1 cellular context compared by ENCODE assay signal in genomic region chr4:99949034-99949998, GRCh38.
TF ChIP-seq lines count a peak whose summit lies in the region.

No MANE protein-coding gene starts in this region.

TF ChIP-seq in HepG2, 621 proteins besides CTCF, POLR2A, EP300 and RAD21 (continued from another document and continues in another):
- no peak for TF ChIP-seq ZNF639 (CRISPR knock-in tag; conservative IDR thresholded peaks at IDR 0.05)
- no peak; the same call in 1 of the 2 replicates for TF ChIP-seq ZNF749 (CRISPR knock-in tag; IDR thresholded peaks at IDR 0.05; ENCODE audit: borderline replicate concordance)
- no peak for TF ChIP-seq DDIT3 (CRISPR knock-in tag; IDR thresholded peaks at IDR 0.05)
- TF ChIP-seq ETV6 (CRISPR knock-in tag; conservative IDR thresholded peaks at IDR 0.05) = no peak
- TF ChIP-seq GZF1 (CRISPR knock-in tag; IDR thresholded peaks at IDR 0.05) = no peak
- peak; percentile 25; the same call in 1 of the 2 replicates for TF ChIP-seq ARNTL (CRISPR knock-in tag; IDR thresholded peaks at IDR 0.05)
- no peak for TF ChIP-seq KLF6 (CRISPR knock-in tag; IDR thresholded peaks at IDR 0.05)
- TF ChIP-seq ZUFSP (CRISPR knock-in tag; IDR thresholded peaks at IDR 0.05; ENCODE audit: borderline replicate concordance) = no peak
- peak; percentile 59 for TF ChIP-seq UBTF (CRISPR knock-in tag; IDR thresholded peaks at IDR 0.05)
- no peak for TF ChIP-seq ZBED4 (CRISPR knock-in tag; IDR thresholded peaks at IDR 0.05; ENCODE audit: borderline replicate concordance)
- TF ChIP-seq ZNF777 (CRISPR knock-in tag; IDR thresholded peaks at IDR 0.05) = peak; percentile 29
- no peak for TF ChIP-seq ZNF550 (CRISPR knock-in tag; IDR thresholded peaks at IDR 0.05; ENCODE audit: borderline replicate concordance)
- no peak for TF ChIP-seq ZSCAN20 (CRISPR knock-in tag; IDR thresholded peaks at IDR 0.05; ENCODE audit: borderline replicate concordance)
- 0 out of 2 replicates have a peak, but pooled peaks have one; percentile 48 for TF ChIP-seq ATF7-NPFF (CRISPR knock-in tag; IDR thresholded peaks at IDR 0.05; ENCODE audit: low read depth)
- TF ChIP-seq TBL1XR1 (IDR thresholded peaks at IDR 0.05; ENCODE audit: borderline replicate concordance, low read length, partially characterized antibody) = no peak
- no peak for TF ChIP-seq THYN1 (CRISPR knock-in tag; IDR thresholded peaks at IDR 0.05; ENCODE audit: borderline replicate concordance, low read depth)
- TF ChIP-seq NR2F2 (IDR thresholded peaks at IDR 0.05; ENCODE audit: borderline replicate concordance, low read depth) = no peak
- peak; percentile 8 for TF ChIP-seq ZNF781 (CRISPR knock-in tag; IDR thresholded peaks at IDR 0.05; ENCODE audit: borderline replicate concordance, not compliant biosample characterization)
- no peak for TF ChIP-seq ZNF75D (CRISPR knock-in tag; IDR thresholded peaks at IDR 0.05; ENCODE audit: borderline replicate concordance)
- no peak for TF ChIP-seq RFX5 (IDR thresholded peaks at IDR 0.05; ENCODE audit: low read depth, low read length)
- TF ChIP-seq ZNF850 (CRISPR knock-in tag; conservative IDR thresholded peaks at IDR 0.05) = no peak
- TF ChIP-seq REPIN1 (CRISPR knock-in tag; IDR thresholded peaks at IDR 0.05; ENCODE audit: borderline replicate concordance, low read depth) = no peak
- TF ChIP-seq MAZ (IDR thresholded peaks at IDR 0.05; ENCODE audit: borderline replicate concordance, low read depth, low read length) = peak; percentile 72; the same call in 1 of the 2 replicates
- no peak for TF ChIP-seq MAZ (CRISPR knock-in tag; IDR thresholded peaks at IDR 0.05; ENCODE audit: low read depth)
- TF ChIP-seq PHF8 (CRISPR knock-in tag; IDR thresholded peaks at IDR 0.05) = peak; percentile 44; the same call in 1 of the 2 replicates
- TF ChIP-seq ZBTB21 (CRISPR knock-in tag; IDR thresholded peaks at IDR 0.05) = no peak
- TF ChIP-seq PRPF4 (IDR thresholded peaks at IDR 0.05; ENCODE audit: low read depth, low read length, poor library complexity, severe bottlenecking) = no peak
- TF ChIP-seq SIN3B (IDR thresholded peaks at IDR 0.05; ENCODE audit: low read length) = 0 out of 2 replicates have a peak, but pooled peaks have one; percentile 50
- TF ChIP-seq ZNF460 (CRISPR knock-in tag; IDR thresholded peaks at IDR 0.05; ENCODE audit: borderline replicate concordance) = no peak
- no peak for TF ChIP-seq MYNN (CRISPR knock-in tag; IDR thresholded peaks at IDR 0.05; ENCODE audit: low read depth)
- TF ChIP-seq ZHX1 (CRISPR knock-in tag; IDR thresholded peaks at IDR 0.05; ENCODE audit: low read depth) = no peak
- no peak for TF ChIP-seq PLSCR1 (CRISPR knock-in tag; IDR thresholded peaks at IDR 0.05; ENCODE audit: borderline replicate concordance)
- no peak for TF ChIP-seq ZFP36L1 (CRISPR knock-in tag; IDR thresholded peaks at IDR 0.05)
- no peak; the same call in 1 of the 2 replicates for TF ChIP-seq FOXC1 (CRISPR knock-in tag; IDR thresholded peaks at IDR 0.05; ENCODE audit: borderline replicate concordance)
- no peak for TF ChIP-seq SP1 (IDR thresholded peaks at IDR 0.05)
- no peak for TF ChIP-seq SP1 (CRISPR knock-in tag; IDR thresholded peaks at IDR 0.05)
- TF ChIP-seq ZMAT5 (CRISPR knock-in tag; IDR thresholded peaks at IDR 0.05; ENCODE audit: borderline replicate concordance, low read depth) = no peak
- TF ChIP-seq ZNF280B (CRISPR knock-in tag; IDR thresholded peaks at IDR 0.05; ENCODE audit: borderline replicate concordance) = no peak
- no peak for TF ChIP-seq FOXM1 (CRISPR knock-in tag; IDR thresholded peaks at IDR 0.05)
- TF ChIP-seq ZBTB14 (CRISPR knock-in tag; IDR thresholded peaks at IDR 0.05) = no peak; the same call in 1 of the 2 replicates
- TF ChIP-seq SMAD1 (CRISPR knock-in tag; IDR thresholded peaks at IDR 0.05; ENCODE audit: borderline replicate concordance, low read depth) = no peak
- no peak for TF ChIP-seq DMTF1 (CRISPR knock-in tag; IDR thresholded peaks at IDR 0.05)
- no peak for TF ChIP-seq NAIF1 (CRISPR knock-in tag; IDR thresholded peaks at IDR 0.05; ENCODE audit: borderline replicate concordance)
- no peak; the same call in 1 of the 2 replicates for TF ChIP-seq MEF2D (CRISPR knock-in tag; IDR thresholded peaks at IDR 0.05)
